8 cellular contexts compared by ENCODE assay signal in the genomic region with DNA sequence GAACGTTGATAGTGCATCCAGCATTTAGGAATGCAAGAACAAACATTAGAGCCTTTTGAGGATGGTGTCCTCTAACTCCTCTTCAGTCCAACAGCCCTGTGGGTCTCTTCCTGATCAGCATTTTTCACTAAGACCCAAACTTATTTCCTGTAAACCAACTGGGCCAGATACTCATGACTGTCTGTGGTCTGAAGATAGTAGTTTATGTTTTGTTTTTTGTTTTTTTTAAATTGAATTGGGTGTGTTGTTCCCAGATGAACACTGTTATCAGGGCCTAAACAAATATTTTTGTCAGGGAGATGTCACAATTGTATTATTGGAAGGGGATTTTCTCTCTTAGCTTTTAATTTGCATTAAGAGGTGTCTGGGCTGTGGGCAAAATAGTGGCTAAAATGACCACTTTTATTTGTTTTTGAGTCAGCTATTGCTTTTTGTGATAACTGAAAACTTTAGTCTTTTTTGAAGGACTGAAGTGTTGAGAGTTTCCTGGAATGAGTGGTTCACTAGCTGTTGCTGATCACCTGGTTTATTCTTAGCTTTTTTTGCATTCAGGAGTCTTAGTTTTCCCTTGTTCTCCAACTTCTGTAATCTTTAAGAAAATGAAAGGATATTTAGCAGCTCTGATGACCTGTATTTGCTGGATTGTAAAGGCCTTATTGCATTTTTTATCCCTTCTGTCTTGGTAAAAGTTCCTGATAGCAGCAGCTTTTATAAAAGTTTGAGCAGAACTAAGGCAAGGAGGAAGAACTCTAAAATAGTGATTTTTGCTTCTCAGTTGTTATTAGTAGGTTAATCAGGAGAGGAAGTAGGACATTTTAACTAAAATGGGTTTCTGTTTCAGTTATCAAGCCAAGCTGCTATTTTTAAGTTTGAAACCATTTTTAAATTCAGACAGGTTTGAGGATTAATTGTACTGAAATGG. TPM values are rescaled to one million over a fixed set of nuclear protein-coding genes. Genes with fewer than 3 reads are reported as not detected.
A peak's percentile ranks its signal among the peaks of the same experiment; 100 is the strongest.
DNase-seq lines count a peak whose midpoint lies in the region; ATAC-seq lines count a peak whose summit lies in the region.

No MANE protein-coding gene starts in this region.

- intact Hi-C loops in posterior vena cava (cut with DNase I) = no loop called here

- H3K4me3 Mint-ChIP-seq in effector memory CD8-positive, alpha-beta T cell = peak overlapping the region; percentile 59 to 86

- H3K4me1 Mint-ChIP-seq in effector memory CD8-positive, alpha-beta T cell (ENCODE audit: low read depth in 2 of 2) = peaks cover 66 to 85% of the 10 kb centered on the region in 2 donors

- DNase-seq in CD1c-positive myeloid dendritic cell (ENCODE audit: extremely low spot score) (peak; percentile 54), posterior vena cava (ENCODE audit: low spot score) (no peak), activated gamma-delta T cell (lab: John Stamatoyannopoulos, UW) (no peak), DMS114 treated with DMSO at 0.1 percent for 48 hours (lab: John Stamatoyannopoulos, UW; ENCODE audit: unreplicated experiment) (no peak)
- no peak for DNase-seq in effector memory CD8-positive, alpha-beta T cell

- ATAC-seq in GM19438 (IDR thresholded peaks at IDR 0.05; ENCODE audit: low read depth, unreplicated experiment) (peak; percentile 46), HG03378 (IDR thresholded peaks at IDR 0.05; ENCODE audit: unreplicated experiment) (peak; percentile 70), esophagus mucosa (no peak)
- no peak for ATAC-seq in effector memory CD8-positive, alpha-beta T cell (replicated peaks)

- H3K9me3 Mint-ChIP-seq in effector memory CD8-positive, alpha-beta T cell = no peaks in the 10 kb centered on the region

- peaks cover 12% of the 10 kb centered on the region for H3K36me3 Mint-ChIP-seq in effector memory CD8-positive, alpha-beta T cell (ENCODE audit: insufficient read depth)

- no peaks in the 10 kb centered on the region for H3K27me3 Mint-ChIP-seq in effector memory CD8-positive, alpha-beta T cell

- peak overlapping the region; percentile 81 to 90 for H3K27ac Mint-ChIP-seq in effector memory CD8-positive, alpha-beta T cell

RNA-seq across cellular contexts. Expression of a gene that starts 5.5 kb away (rescaled TPM):
- total RNA-seq in posterior vena cava = 10 to 100 TPM; 43.9 to 44.5 TPM
- total RNA-seq in esophagus mucosa = 36.6 TPM

Comparison
In these comparisons a context has a peak if more than half of its experiments do, and no peak if none do; other contexts are left out.
1. ATAC-seq: peak in GM19438 (single experiment) and HG03378 (single experiment); none in effector memory CD8-positive, alpha-beta T cell (single experiment) and esophagus mucosa (single experiment).